ENCODE assay signal across 8 cellular contexts in genomic region chr4:39638358-39639239, GRCh38. TPM values are rescaled to one million over a fixed set of nuclear protein-coding genes. Genes with fewer than 3 reads are reported as not detected.
DNase-seq lines count a peak whose midpoint lies in the region; ATAC-seq and TF ChIP-seq lines count a peak whose summit lies in the region.

TSS of gene SMIM14 (minus strand) at chr4:39638865. CDS start at chr4:39605145, 33,720 bp downstream.

- CTCF ChIA-PET in Calu3 (lab: Charles Lee) = interaction anchor here (0.5 to 0.7 kb wide), 2 partner anchors 22 to 169 kb away, joined by 3 read pairs; no protein-coding TSS in a partner anchor

- TF ChIP-seq CTCF in Calu3 (IDR thresholded peaks at IDR 0.05; ENCODE audit: unreplicated experiment) (no peak), OCI-LY1 (IDR thresholded peaks at IDR 0.05; ENCODE audit: low read length) (no peak), endothelial cell (IDR thresholded peaks at IDR 0.05; ENCODE audit: unreplicated experiment) (no peak)

- H3K36me3 ChIP-seq in HUES6 (ENCODE audit: control insufficient read depth, insufficient read depth, low read length) (no peaks in the 10 kb centered on the region), OCI-LY1 (ENCODE audit: insufficient read depth, low read length) (no peaks in the 10 kb centered on the region)

- 0 out of 2 replicates have a peak within 1 kb of the TSS, but pooled peaks have one; percentile 41 for H2AFZ ChIP-seq in OCI-LY1 (ENCODE audit: low read length)

- H3K27me3 Mint-ChIP-seq in Calu3 (ENCODE audit: unreplicated experiment) = no peaks in the 10 kb centered on the region
- H3K27me3 Mint-ChIP-seq in endothelial cell (ENCODE audit: unreplicated experiment) = peaks cover 5% of the 10 kb centered on the region

- no peaks in the 10 kb centered on the region for H3F3A ChIP-seq in OCI-LY1 (ENCODE audit: insufficient read depth, low read length)

- no peaks in the 10 kb centered on the region for H3K27me3 ChIP-seq in HUES6 (ENCODE audit: control insufficient read depth, insufficient read depth, low read length)
- H3K27me3 ChIP-seq in OCI-LY1 (ENCODE audit: insufficient read depth, low read length) = no peaks in the 10 kb centered on the region

- H3K27ac ChIP-seq in HUES6 (ENCODE audit: low read depth, low read length) (peak within 1 kb of the TSS; percentile 95), OCI-LY1 (ENCODE audit: low read depth, low read length, poor library complexity, severe bottlenecking) (peak within 1 kb of the TSS; percentile 20)

- H3K4me3 Mint-ChIP-seq in Calu3 (ENCODE audit: low read depth, unreplicated experiment) (peak within 1 kb of the TSS; percentile 89), endothelial cell (ENCODE audit: unreplicated experiment) (peak within 1 kb of the TSS; percentile 97)

- H3K9me3 ChIP-seq in HUES6 (ENCODE audit: control insufficient read depth, insufficient read depth, low read depth, low read length) (no peaks in the 10 kb centered on the region), OCI-LY1 (ENCODE audit: low read length) (no peaks in the 10 kb centered on the region)

- H3K9ac ChIP-seq in HUES6 (ENCODE audit: low read length) (peak within 1 kb of the TSS; percentile 89), OCI-LY1 (ENCODE audit: low read length) (peak within 1 kb of the TSS; percentile 73)

- no peaks in the 10 kb centered on the region for H4K20me1 ChIP-seq in OCI-LY1 (ENCODE audit: insufficient read depth, low read length)

- H3K36me3 Mint-ChIP-seq in Calu3 (ENCODE audit: insufficient read depth, unreplicated experiment) (peaks cover 34% of the 10 kb centered on the region), endothelial cell (ENCODE audit: low read depth, unreplicated experiment) (no peaks in the 10 kb centered on the region)

- no peaks in the 10 kb centered on the region for H3K79me2 ChIP-seq in OCI-LY1 (ENCODE audit: insufficient read depth, low read length)

- H3K9me3 Mint-ChIP-seq in Calu3 (ENCODE audit: low read depth, unreplicated experiment) (no peaks in the 10 kb centered on the region), endothelial cell (ENCODE audit: unreplicated experiment) (no peaks in the 10 kb centered on the region)

- BruUV-seq in Calu3 (replicated peaks; lab: Mats Ljungman, UMichigan) = no TSS peak

- ATAC-seq in GM21390 (IDR thresholded peaks at IDR 0.05; ENCODE audit: unreplicated experiment) = peak; percentile 70

- DNase-seq in Calu3 (peak; percentile 96), activated T-cell treated with anti-CD3 and anti-CD28 coated beads for 1 hour (ENCODE audit: low read depth) (peak; percentile 78), endothelial cell (ENCODE audit: low spot score) (peak; percentile 95), midbrain (lab: John Stamatoyannopoulos, UW) (peak; percentile 99)
- peak; percentile 85 to 86 for DNase-seq in stimulated activated CD8-positive, alpha-beta memory T cell treated with anti-CD3 and anti-CD28 coated beads, Interleukin-15, amount 100 ng/mL, for 48 hours (ENCODE audit: low read depth in 2 of 2)

- H3K4me1 Mint-ChIP-seq in Calu3 (ENCODE audit: low read depth, unreplicated experiment) (peaks cover 16% of the 10 kb centered on the region), endothelial cell (ENCODE audit: unreplicated experiment) (peaks cover 21% of the 10 kb centered on the region)

- intact Hi-C loops in Calu3 (cut with micrococcal nuclease; ENCODE audit: unreplicated experiment) = loop anchor here (2.0 to 5.0 kb wide), 2 partner anchors 111 to 170 kb away; partner anchors contain the start of gene UGDH

- peak within 1 kb of the TSS; percentile 73 for H3K4me3 ChIP-seq in HUES6 (ENCODE audit: low read depth, low read length)
- H3K4me3 ChIP-seq in OCI-LY1 (ENCODE audit: low read depth, low read length, poor library complexity, severe bottlenecking) = peak within 1 kb of the TSS; percentile 87

- H3K4me1 ChIP-seq in HUES6 (ENCODE audit: control insufficient read depth, insufficient read depth, low read length) (peaks cover 40% of the 10 kb centered on the region), OCI-LY1 (ENCODE audit: insufficient read depth, low read length, severe bottlenecking) (peaks cover 45% of the 10 kb centered on the region)

- peak within 1 kb of the TSS; percentile 94 for H3K4me2 ChIP-seq in OCI-LY1 (ENCODE audit: low read length)

- H3K27ac Mint-ChIP-seq in Calu3 (ENCODE audit: unreplicated experiment) (peak within 1 kb of the TSS; percentile 77), endothelial cell (ENCODE audit: unreplicated experiment) (peak within 1 kb of the TSS; percentile 96)

- no peaks in the 10 kb centered on the region for H3K9me2 ChIP-seq in OCI-LY1 (ENCODE audit: low read depth, low read length)

RNA-seq across cellular contexts. Expression of gene SMIM14, which starts in this region (rescaled TPM):
- total RNA-seq in Calu3 (2022) (19.5 and 22.2 TPM in 2 replicates), endothelial cell (ENCODE audit: unreplicated experiment) (19.4 TPM)

Comparison
In these comparisons a context has a peak if more than half of its experiments do, and no peak if none do; other contexts are left out.
1. Peak in every context shown above with its lines: DNase-seq, ATAC-seq, H3K4me3 ChIP-seq and H3K27ac ChIP-seq.